In genomic region chr11:111306321-111306720, GRCh38 we compare ENCODE assay signal across 30 cellular contexts. TPM values are rescaled to one million over a fixed set of nuclear protein-coding genes. Genes with fewer than 3 reads are reported as not detected.
"Had no signal": no experiment of that assay in that cellular context is flagged by ENCODE, and none has a peak within 500 bp of the region (broad histone marks: within the 10 kb centered on the region; RNA-seq: fewer than 3 reads in every experiment).

No MANE protein-coding gene starts in this region.

- DNase-seq: activated CD4-positive, alpha-beta memory T cell treated with anti-CD3 and anti-CD28 coated beads, Interleukin-2, amount 10 ng/mL, durations not matched to agents 7 days and 5 days; activated CD4-positive, alpha-beta T cell treated with anti-CD3 and anti-CD28 coated beads for 1 hour; activated CD4-positive, alpha-beta T cell treated with anti-CD3 and anti-CD28 coated beads for 4 hours; activated CD4-positive, alpha-beta T cell treated with anti-CD3 and anti-CD28 coated beads, Interleukin-2, amount 10 ng/mL, durations not matched to agents 7 days and 5 days; activated CD4-positive, alpha-beta T cell treated with anti-CD3 and anti-CD28 coated beads, Interleukin-2, amount 50 U/mL, for 4 hours; activated CD8-positive, alpha-beta memory T cell treated with anti-CD3 and anti-CD28 coated beads, Interleukin-2, amount 50 U/mL, for 48 hours; activated gamma-delta T cell; activated naive CD4-positive, alpha-beta T cell; activated naive CD4-positive, alpha-beta T cell treated with anti-CD3 and anti-CD28 coated beads, Interleukin-2, amount 10 ng/mL, durations not matched to agents 7 days and 5 days; activated naive CD8-positive, alpha-beta T cell treated with anti-CD3 and anti-CD28 coated beads, Interleukin-2, amount 10 ng/mL, durations not matched to agents 7 days and 5 days; activated T-cell treated with anti-CD3 and anti-CD28 coated beads for 4 hours; activated T-cell treated with anti-CD3 and anti-CD28 coated beads, Interleukin-2, amount 50 U/mL, for 24 hours; activated T-cell treated with anti-CD3 and anti-CD28 coated beads, Interleukin-2, amount 50 U/mL, for 72 hours; central memory CD4-positive, alpha-beta T cell; cerebellar nuclear complex; colonic mucosa; effector CD8-positive, alpha-beta T cell; foreskin fibroblast; gastrocnemius medialis; glutamatergic neuron; heart left ventricle; T-helper 2 cell had no signal

- H3K27ac ChIP-seq: ascending aorta, breast epithelium, cardiac muscle cell, colonic mucosa, epithelial cell of prostate, gastrocnemius medialis, heart left ventricle had no signal

- H3K4me3 ChIP-seq: ascending aorta, breast epithelium, cardiac muscle cell, colonic mucosa, gastrocnemius medialis, heart left ventricle had no signal

- ATAC-seq: activated naive CD4-positive, alpha-beta T cell treated with anti-CD3 and anti-CD28 coated beads, Interleukin-2, amount 50 U/mL, for 72 hours; activated T-cell treated with anti-CD3 and anti-CD28 coated beads, Interleukin-2, amount 50 U/mL, for 72 hours; gastrocnemius medialis; heart left ventricle; WTC11 had no signal

- H3K9me3 ChIP-seq: ascending aorta, breast epithelium, colonic mucosa, gastrocnemius medialis, heart left ventricle had no signal

- H3K4me1 ChIP-seq: ascending aorta, breast epithelium had no signal

- H3K36me3 ChIP-seq: ascending aorta, breast epithelium, cardiac muscle cell, colonic mucosa, gastrocnemius medialis, heart left ventricle had no signal

- H3K27me3 ChIP-seq: ascending aorta, breast epithelium, colonic mucosa, gastrocnemius medialis had no signal

RNA-seq across cellular contexts. Expression of gene POU2AF3, which starts 8.0 kb away (rescaled TPM):
- total RNA-seq: activated CD4-positive, alpha-beta memory T cell treated with anti-CD3 and anti-CD28 coated beads, Interleukin-2, amount 10 ng/mL, durations not matched to agents 7 days and 5 days; activated CD4-positive, alpha-beta T cell treated with anti-CD3 and anti-CD28 coated beads, Interleukin-2, amount 10 ng/mL, durations not matched to agents 7 days and 5 days; activated naive CD4-positive, alpha-beta T cell treated with anti-CD3 and anti-CD28 coated beads, Interleukin-2, amount 50 U/mL, for 72 hours; activated naive CD8-positive, alpha-beta T cell treated with anti-CD3 and anti-CD28 coated beads, Interleukin-2, amount 10 ng/mL, durations not matched to agents 7 days and 5 days; ascending aorta; dermis microvascular lymphatic vessel endothelial cell; endothelial cell of umbilical vein had no signal
- polyA plus RNA-seq: endothelial cell of umbilical vein had no signal
